In the genomic region with DNA sequence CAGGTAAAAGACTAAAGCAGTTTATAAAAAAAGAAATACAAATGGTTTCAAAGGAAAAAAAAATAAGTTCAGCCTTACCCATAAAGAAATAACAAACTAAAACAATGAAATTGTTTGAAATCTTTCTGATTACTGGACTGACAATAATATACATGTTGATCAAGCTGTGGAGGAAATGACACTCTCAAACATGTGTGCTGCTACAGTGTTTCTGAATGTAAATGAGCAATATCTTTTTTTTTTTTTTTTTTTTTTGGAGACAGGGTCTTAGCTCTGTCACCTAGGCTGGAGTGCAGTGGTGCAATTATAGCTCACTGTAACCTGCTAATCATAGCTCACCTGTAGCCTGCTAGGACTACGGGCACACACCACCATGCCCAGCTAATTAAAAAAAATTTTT, we compare ENCODE assay signal across 23 cellular contexts. TPM values are rescaled to one million over a fixed set of nuclear protein-coding genes. Genes with fewer than 3 reads are reported as not detected.
A peak's percentile ranks its signal among the peaks of the same experiment; 100 is the strongest.
DNase-seq lines count a peak whose midpoint lies in the region; ATAC-seq, FAIRE-seq and TF ChIP-seq lines count a peak whose summit lies in the region.
"Had no signal": no experiment of that assay in that cellular context is flagged by ENCODE, and none has a peak within 500 bp of the region (broad histone marks: within the 10 kb centered on the region; RNA-seq: fewer than 3 reads in every experiment).

No MANE protein-coding gene starts in this region.

- in situ Hi-C loops in K562 (cut with MboI): no loop called here

- no peaks in the 10 kb centered on the region for H3K9me3 Mint-ChIP-seq in activated CD4-positive, alpha-beta T cell treated with anti-CD3 and anti-CD28 coated beads for 36 hours (ENCODE audit: low read depth)
- H3K9me3 Mint-ChIP-seq in IgD-negative memory B cell: no peaks in the 10 kb centered on the region
- H3K9me3 Mint-ChIP-seq: naive thymus-derived CD8-positive, alpha-beta T cell; T-cell had no signal

- POLR2A ChIA-PET in activated CD4-positive, alpha-beta T cell treated with anti-CD3 and anti-CD28 coated beads for 36 hours (lab: Charles Lee): no interaction called here
- POLR2A ChIA-PET in K562 (lab: Yijun Ruan, JAX): interaction anchor here (0.6 to 1.9 kb wide), 4 partner anchors 8 to 65 kb away, joined by 3 to 5 read pairs (median 3); no protein-coding TSS in a partner anchor

- peak; percentile 50 for ATAC-seq in activated CD4-positive, alpha-beta T cell treated with anti-CD3 and anti-CD28 coated beads for 36 hours
- ATAC-seq in K562 (no peak), HG02763 (IDR thresholded peaks at IDR 0.05; ENCODE audit: unreplicated experiment) (no peak), sciatic nerve (no peak)
- ATAC-seq: naive thymus-derived CD8-positive, alpha-beta T cell; stimulated activated naive CD8-positive, alpha-beta T cell treated with anti-CD3 and anti-CD28 coated beads, Interleukin-15, Interleukin-2, amounts not matched to agents 100 U/mL and 50 U/mL, for 24 hours had no signal

- H3K27me3 ChIP-seq in K562 (ENCODE audit: control insufficient read depth in 2 of 2, insufficient read depth in 2 of 2, low read length in 2 of 2): no peaks in the 10 kb centered on the region
- H3K27me3 ChIP-seq in spleen (replicated peaks in 1 of 7): no peaks in the 10 kb centered on the region
- H3K27me3 ChIP-seq: ascending aorta, transverse colon had no signal

- H3K9me3 ChIP-seq in K562 (replicated peaks; ENCODE audit: control insufficient read depth, insufficient read depth, low read depth, low read length) (no peaks in the 10 kb centered on the region), spleen (no peaks in the 10 kb centered on the region)
- H3K9me3 ChIP-seq: ascending aorta, transverse colon had no signal

- no peak for DNase-seq in activated CD4-positive, alpha-beta T cell treated with anti-CD3 and anti-CD28 coated beads for 36 hours
- no peak for DNase-seq in activated CD4-positive, alpha-beta T cell treated with anti-CD3 and anti-CD28 coated beads for 4 hours
- DNase-seq in K562 (ENCODE audit: extremely low read depth in 1 of 4, low spot score in 3 of 4) (no peak), spleen (no peak), iPS-NIHi11 (ENCODE audit: low spot score) (no peak), sciatic nerve (ENCODE audit: low spot score) (no peak)
- DNase-seq: activated naive CD4-positive, alpha-beta T cell treated with anti-CD3 and anti-CD28 coated beads, Interleukin-2, amount 50 U/mL, for 16 hours; activated T-cell treated with anti-CD3 and anti-CD28 coated beads, Interleukin-2, amount 50 U/mL, for 1 hour; cerebellar nuclear complex; head of caudate nucleus; naive thymus-derived CD8-positive, alpha-beta T cell; NCI-H1092 treated with DMSO at 0.1 percent for 48 hours; NCI-H2081 treated with DMSO at 0.1 percent for 48 hours; NCI-H524; Right ventricle myocardium superior; stimulated activated CD4-positive, alpha-beta T cell treated with anti-CD3 and anti-CD28 coated beads, Interleukin-2, amount 100 ng/mL, for 24 hours; stimulated activated naive CD8-positive, alpha-beta T cell treated with anti-CD3 and anti-CD28 coated beads, Interleukin-15, Interleukin-2, amounts not matched to agents 100 U/mL and 50 U/mL, for 24 hours; T-cell; transverse colon had no signal

- intact Hi-C loops in activated CD4-positive, alpha-beta T cell treated with anti-CD3 and anti-CD28 coated beads for 36 hours (cut with DNase I, micrococcal nuclease): loop anchor here in 1 of 2 experiments (10.0 kb wide), 1 partner anchor 278 kb away; a partner anchor contains a TSS
- intact Hi-C loops in K562 (cut with micrococcal nuclease): no loop called here
- intact Hi-C loops in spleen (cut with DNase I; ENCODE audit: low total_unique reads): no loop called here
- intact Hi-C loops in sciatic nerve (cut with DNase I): no loop called here

- CTCF ChIA-PET in activated CD4-positive, alpha-beta T cell treated with anti-CD3 and anti-CD28 coated beads for 36 hours (lab: Charles Lee): interaction anchor here (1.1 kb wide), 1 partner anchor 92 kb away, joined by 3 read pairs; no protein-coding TSS in a partner anchor
- CTCF ChIA-PET in K562 (lab: Yijun Ruan, JAX; ENCODE audit: low intra/inter-chr PET ratio): no interaction called here

- no peaks in the 10 kb centered on the region for H3K9me1 ChIP-seq in K562 (ENCODE audit: control insufficient read depth, insufficient read depth, low read length)

- TF ChIP-seq EP300 in K562 (IDR thresholded peaks at IDR 0.05; ENCODE audit: low read length): no peak

- peaks cover 1% of the 10 kb centered on the region for H3K36me3 Mint-ChIP-seq in activated CD4-positive, alpha-beta T cell treated with anti-CD3 and anti-CD28 coated beads for 36 hours (ENCODE audit: low read depth)
- H3K36me3 Mint-ChIP-seq in IgD-negative memory B cell: peaks cover 2% of the 10 kb centered on the region

- H4K20me1 ChIP-seq in K562 (replicated peaks; ENCODE audit: control insufficient read depth, insufficient read depth, low read length): no peaks in the 10 kb centered on the region

- H3K36me3 ChIP-seq in K562 (ENCODE audit: control insufficient read depth, insufficient read depth, low read length) (no peaks in the 10 kb centered on the region; the same call in 2 of the 3 replicates), spleen (peaks cover 0 to 4% (median 0%) of the 10 kb centered on the region in 6 donors)
- H3K36me3 ChIP-seq: ascending aorta, transverse colon had no signal

- no peak overlapping the region for H3K4me2 ChIP-seq in K562 (ENCODE audit: insufficient read depth, low read length)
- H3K4me2 ChIP-seq: KMS-11 had no signal

- H3K4me1 Mint-ChIP-seq in activated CD4-positive, alpha-beta T cell treated with anti-CD3 and anti-CD28 coated beads for 36 hours: peaks cover 69% of the 10 kb centered on the region
- peaks cover 56 to 80% (median 68%) of the 10 kb centered on the region in 3 donors for H3K4me1 Mint-ChIP-seq in IgD-negative memory B cell

- 75% methylated on average over 1 of the region's 1 CpG for WGBS in K562 (ENCODE audit: insufficient coverage, low coverage, missing lambda C conversion rate)
- 50 to 81% (median 64%) methylated on average over 1 of the region's 1 CpG for WGBS in spleen, 5 donors

- no peak for TF ChIP-seq CTCF in K562 (IDR thresholded peaks at IDR 0.05 in 2 of 3, conservative IDR thresholded peaks at IDR 0.05 in 1 of 3; ENCODE audit: insufficient read depth in 2 of 3, low read depth in 1 of 3, low read length in 3 of 3)
- no peak for TF ChIP-seq CTCF in spleen (IDR thresholded peaks at IDR 0.05 in 8 of 11, conservative IDR thresholded peaks at IDR 0.05 in 3 of 11)

- H2AFZ ChIP-seq in K562 (ENCODE audit: low read depth, low read length): no peak overlapping the region

- no peak for TF ChIP-seq RAD21 in K562 (CRISPR knock-in tag; conservative IDR thresholded peaks at IDR 0.05 in 1 of 2, IDR thresholded peaks at IDR 0.05 in 1 of 2)

- H3K4me3 ChIP-seq in K562 (no peak overlapping the region), spleen (peak overlapping the region in 1 of 8 donors; percentile 1)
- H3K4me3 ChIP-seq: transverse colon had no signal

- H3K27ac Mint-ChIP-seq in activated CD4-positive, alpha-beta T cell treated with anti-CD3 and anti-CD28 coated beads for 36 hours: no peak overlapping the region
- peak overlapping the region; percentile 1 to 83 (median 72) for H3K27ac Mint-ChIP-seq in IgD-negative memory B cell

- no peak for TF ChIP-seq POLR2A in K562 (conservative IDR thresholded peaks at IDR 0.05)
- no peak for TF ChIP-seq POLR2A in spleen (IDR thresholded peaks at IDR 0.05)

- no peak for FAIRE-seq in K562 (lab: Jason Lieb, UNC)

- H3K9ac ChIP-seq in K562 (ENCODE audit: insufficient read depth in 1 of 2, low read depth in 2 of 2, low read length in 2 of 2): 0 out of 4 replicates have a peak overlapping the region, but pooled peaks of 1 of the 2 experiments have one; percentile 12
- H3K9ac ChIP-seq: KMS-11 had no signal

- H3K79me2 ChIP-seq in K562 (ENCODE audit: control insufficient read depth, insufficient read depth, low read length): peaks cover 96% of the 10 kb centered on the region

- H3K4me1 ChIP-seq in K562 (replicated peaks in 1 of 2; ENCODE audit: control insufficient read depth in 2 of 2, insufficient read depth in 2 of 2, low read length in 2 of 2): peaks cover 4 to 50% of the 10 kb centered on the region in 2 experiments; a peak in 3 of 5 replicates
- peaks cover 43 to 100% (median 89%) of the 10 kb centered on the region in 6 donors for H3K4me1 ChIP-seq in spleen

- no peaks in the 10 kb centered on the region for H3K27me3 Mint-ChIP-seq in activated CD4-positive, alpha-beta T cell treated with anti-CD3 and anti-CD28 coated beads for 36 hours
- no peaks in the 10 kb centered on the region for H3K27me3 Mint-ChIP-seq in IgD-negative memory B cell
- H3K27me3 Mint-ChIP-seq: naive thymus-derived CD8-positive, alpha-beta T cell; T-cell had no signal

- H3K27ac ChIP-seq in K562 (ENCODE audit: extremely low read depth, low read depth, low read length) (no peak overlapping the region), spleen (peak overlapping the region in 6 of 8 donors; percentile 16 to 99 (median 96))
- H3K27ac ChIP-seq: KMS-11 had no signal

- H3K4me3 Mint-ChIP-seq in activated CD4-positive, alpha-beta T cell treated with anti-CD3 and anti-CD28 coated beads for 36 hours: no peak overlapping the region
- H3K4me3 Mint-ChIP-seq in IgD-negative memory B cell: peak overlapping the region; percentile 3 to 82 (median 57)

- BruUV-seq in K562 (replicated peaks; lab: Mats Ljungman, UMichigan): no TSS peak

RNA-seq across cellular contexts. Expression of a gene that starts 6.5 kb away (rescaled TPM):
- 10 to 100 TPM; 59.6 to 61.6 TPM for total RNA-seq in activated CD4-positive, alpha-beta T cell treated with anti-CD3 and anti-CD28 coated beads for 36 hours
- polyA plus RNA-seq in IgD-negative memory B cell (70.2 TPM), K562 (2011; rRNA removed) (46.6 and 64.5 TPM in 2 replicates), K562 (2014; fragmentation: Illumina TruSeq; extraction: Trizol) (41.2 and 41.7 TPM in 2 replicates), K562 (2014; fragmentation: Nextera tagmentation; extraction: Ambion mirVana) (10 to 100 TPM; 23.1 to 31.6 TPM), K562 (2014; rRNA removed) (33.6 and 33.9 TPM in 2 replicates), spleen (10 to 100 TPM; 24.2 to 31.3 (median 26.3) TPM)
- 166 and 354 TPM in 2 replicates for total RNA-seq in K562 (2011; cell fraction: chromatin; rRNA removed; ENCODE audit: low replicate concordance)
- 42.5 and 54.6 TPM in 2 replicates for total RNA-seq in K562 (2011; cell fraction: nucleolus; rRNA removed)
- total RNA-seq in K562 (2011; cell fraction: nucleoplasm; rRNA removed): 102 and 104 TPM in 2 replicates
- total RNA-seq in K562 (2014; rRNA removed) (31.0 and 31.1 TPM in 2 replicates), K562 (2014; rRNA removed; fragmentation: Illumina TruSeq; extraction: Trizol) (55.0 and 67.0 TPM in 2 replicates), K562 (2015; rRNA removed; fragmentation: Illumina TruSeq; extraction: Trizol) (43.0 and 47.7 TPM in 2 replicates), K562 (2021) (59.7 and 69.0 TPM in 2 replicates), spleen (100 to 1,000 TPM in 6 of 7 donors, 10 to 100 TPM in 1; 94.4 to 142 (median 132) TPM), sciatic nerve (119 TPM)
- polyA plus RNA-seq in K562 (2011; cell fraction: cytosol; rRNA removed): 12.8 and 22.2 TPM in 2 replicates
- polyA plus RNA-seq in K562 (2011; cell fraction: nucleus; rRNA removed): 32.0 and 36.8 TPM in 2 replicates
- 26.7 and 38.3 TPM in 2 replicates for polyA plus RNA-seq in K562 (2012)
- polyA minus RNA-seq in K562 (2011; rRNA and poly(A)+ RNA removed): 141 and 149 TPM in 2 replicates
- 49.4 and 55.8 TPM in 2 replicates for polyA minus RNA-seq in K562 (2011; cell fraction: cytosol; rRNA and poly(A)+ RNA removed)
- 34.7 and 51.0 TPM in 2 replicates for polyA minus RNA-seq in K562 (2011; cell fraction: nucleus; rRNA and poly(A)+ RNA removed)
